ENCODE assay signal across 11 cellular contexts in genomic region chr3:18351823-18352744, GRCh38.
DNase-seq lines count a peak whose midpoint lies in the region; ATAC-seq lines count a peak whose summit lies in the region.
"Had no signal": no experiment of that assay in that cellular context is flagged by ENCODE, and none has a peak within 500 bp of the region (broad histone marks: within the 10 kb centered on the region; RNA-seq: fewer than 3 reads in every experiment).

No MANE protein-coding gene starts in this region.

- no peaks in the 10 kb centered on the region for H3K9me3 Mint-ChIP-seq in activated T-cell treated with anti-CD3 and anti-CD28 coated beads, Interleukin-2, amount 50 U/mL, for 72 hours
- H3K9me3 Mint-ChIP-seq in activated naive CD8-positive, alpha-beta T cell treated with anti-CD3 and anti-CD28 coated beads, Interleukin-2, amount 50 U/mL, for 24 hours: no peaks in the 10 kb centered on the region
- H3K9me3 Mint-ChIP-seq in stimulated activated naive B cell treated with anti-CD40 and anti-IgM and Interleukin-4, amounts not matched to agents 10 μg/mL and 1 μg/mL and 100 μg/mL, for 72 hours: no peaks in the 10 kb centered on the region

- peak overlapping the region in 1 of 2 donors; percentile 39 for H3K4me3 Mint-ChIP-seq in activated T-cell treated with anti-CD3 and anti-CD28 coated beads, Interleukin-2, amount 50 U/mL, for 72 hours
- H3K4me3 Mint-ChIP-seq in activated naive CD8-positive, alpha-beta T cell treated with anti-CD3 and anti-CD28 coated beads, Interleukin-2, amount 50 U/mL, for 24 hours: no peak overlapping the region
- no peak overlapping the region for H3K4me3 Mint-ChIP-seq in stimulated activated naive B cell treated with anti-CD40 and anti-IgM and Interleukin-4, amounts not matched to agents 10 μg/mL and 1 μg/mL and 100 μg/mL, for 72 hours

- DNase-seq in activated T-cell treated with anti-CD3 and anti-CD28 coated beads, Interleukin-2, amount 50 U/mL, for 72 hours: no peak
- no peak for DNase-seq in activated T-cell treated with anti-CD3 and anti-CD28 coated beads, Interleukin-2, amount 50 U/mL, for 1 hour
- DNase-seq in NCI-H2196 treated with DMSO at 0.1 percent for 48 hours (lab: John Stamatoyannopoulos, UW; ENCODE audit: unreplicated experiment) (peak; percentile 25), glomerular visceral epithelial cell (ENCODE audit: extremely low spot score) (no peak), cortex of kidney (lab: John Stamatoyannopoulos, UW) (no peak), foreskin melanocyte (no peak)
- no peak for DNase-seq in activated naive CD8-positive, alpha-beta T cell treated with anti-CD3 and anti-CD28 coated beads, Interleukin-2, amount 50 U/mL, for 24 hours
- no peak for DNase-seq in stimulated activated naive B cell treated with anti-CD40 and anti-IgM and Interleukin-4, amounts not matched to agents 10 μg/mL and 1 μg/mL and 100 μg/mL, for 72 hours
- DNase-seq: activated CD4-positive, alpha-beta T cell treated with anti-CD3 and anti-CD28 coated beads for 48 hours; head of caudate nucleus; NCI-H187 had no signal

- no peaks in the 10 kb centered on the region for H3K27me3 Mint-ChIP-seq in activated T-cell treated with anti-CD3 and anti-CD28 coated beads, Interleukin-2, amount 50 U/mL, for 72 hours (ENCODE audit: low read depth)
- no peaks in the 10 kb centered on the region for H3K27me3 Mint-ChIP-seq in activated naive CD8-positive, alpha-beta T cell treated with anti-CD3 and anti-CD28 coated beads, Interleukin-2, amount 50 U/mL, for 24 hours
- no peaks in the 10 kb centered on the region for H3K27me3 Mint-ChIP-seq in stimulated activated naive B cell treated with anti-CD40 and anti-IgM and Interleukin-4, amounts not matched to agents 10 μg/mL and 1 μg/mL and 100 μg/mL, for 72 hours

- H3K27ac Mint-ChIP-seq in activated T-cell treated with anti-CD3 and anti-CD28 coated beads, Interleukin-2, amount 50 U/mL, for 72 hours: peak overlapping the region; percentile 84
- H3K27ac Mint-ChIP-seq in activated naive CD8-positive, alpha-beta T cell treated with anti-CD3 and anti-CD28 coated beads, Interleukin-2, amount 50 U/mL, for 24 hours: peak overlapping the region; percentile 73
- peak overlapping the region; percentile 47 for H3K27ac Mint-ChIP-seq in stimulated activated naive B cell treated with anti-CD40 and anti-IgM and Interleukin-4, amounts not matched to agents 10 μg/mL and 1 μg/mL and 100 μg/mL, for 72 hours

- peaks cover 16 to 57% of the 10 kb centered on the region in 2 donors for H3K36me3 Mint-ChIP-seq in activated T-cell treated with anti-CD3 and anti-CD28 coated beads, Interleukin-2, amount 50 U/mL, for 72 hours (ENCODE audit: insufficient read depth in 2 of 2)
- H3K36me3 Mint-ChIP-seq in activated naive CD8-positive, alpha-beta T cell treated with anti-CD3 and anti-CD28 coated beads, Interleukin-2, amount 50 U/mL, for 24 hours (ENCODE audit: low read depth): peaks cover 70% of the 10 kb centered on the region
- peaks cover 15 to 25% of the 10 kb centered on the region in 2 donors for H3K36me3 Mint-ChIP-seq in stimulated activated naive B cell treated with anti-CD40 and anti-IgM and Interleukin-4, amounts not matched to agents 10 μg/mL and 1 μg/mL and 100 μg/mL, for 72 hours

- ATAC-seq in activated T-cell treated with anti-CD3 and anti-CD28 coated beads, Interleukin-2, amount 50 U/mL, for 72 hours (replicated peaks in 1 of 2): no peak
- no peak for ATAC-seq in activated naive CD8-positive, alpha-beta T cell treated with anti-CD3 and anti-CD28 coated beads, Interleukin-2, amount 50 U/mL, for 24 hours
- ATAC-seq in stimulated activated naive B cell treated with anti-CD40 and anti-IgM and Interleukin-4, amounts not matched to agents 10 μg/mL and 1 μg/mL and 100 μg/mL, for 72 hours (replicated peaks): no peak

- peaks cover 53% of the 10 kb centered on the region for H3K4me1 Mint-ChIP-seq in activated T-cell treated with anti-CD3 and anti-CD28 coated beads, Interleukin-2, amount 50 U/mL, for 72 hours (ENCODE audit: low read depth)
- H3K4me1 Mint-ChIP-seq in activated naive CD8-positive, alpha-beta T cell treated with anti-CD3 and anti-CD28 coated beads, Interleukin-2, amount 50 U/mL, for 24 hours: peaks cover 32% of the 10 kb centered on the region
- peaks cover 3 to 12% of the 10 kb centered on the region in 2 donors for H3K4me1 Mint-ChIP-seq in stimulated activated naive B cell treated with anti-CD40 and anti-IgM and Interleukin-4, amounts not matched to agents 10 μg/mL and 1 μg/mL and 100 μg/mL, for 72 hours
